Comparison of ENCODE assay signal across 8 cellular contexts in the genomic region with DNA sequence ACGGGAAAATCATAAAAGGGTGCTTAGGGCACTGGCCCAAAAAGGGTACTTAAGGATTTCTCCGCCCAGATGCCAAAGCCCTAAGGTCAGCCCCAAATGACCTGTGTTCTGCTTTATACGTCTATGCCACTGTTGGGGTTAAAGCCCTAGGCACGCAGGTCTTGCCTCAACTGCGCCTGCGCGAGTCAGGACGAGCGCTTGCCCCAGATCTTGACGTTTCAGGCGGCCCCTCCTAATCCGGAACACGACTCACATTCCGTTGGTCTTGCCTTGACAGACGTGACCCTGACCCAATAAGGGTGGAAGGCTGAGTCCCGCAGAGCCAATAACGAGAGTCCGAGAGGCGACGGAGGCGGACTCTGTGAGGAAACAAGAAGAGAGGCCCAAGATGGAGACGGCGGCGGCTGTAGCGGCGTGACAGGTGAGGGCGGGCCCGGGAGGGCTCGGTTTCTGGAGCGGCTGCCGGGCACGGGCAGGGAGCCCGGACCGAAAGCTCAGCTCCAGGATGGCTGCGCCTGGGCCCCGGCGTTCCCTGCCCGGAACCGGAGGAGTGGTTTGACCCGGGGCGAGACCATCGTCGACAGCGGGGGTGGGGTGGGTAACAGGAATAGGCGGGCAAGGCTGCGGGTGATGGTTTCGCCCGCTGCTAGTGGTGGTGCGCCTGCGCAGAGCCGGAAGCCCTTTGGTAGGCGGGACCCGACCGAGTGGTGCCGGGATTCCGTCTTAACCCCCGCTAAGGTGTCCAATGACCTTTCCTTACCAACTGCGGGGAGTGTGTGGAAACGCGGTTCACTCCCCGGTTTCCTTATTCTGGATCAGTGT. TPM values are rescaled to one million over a fixed set of nuclear protein-coding genes. Genes with fewer than 3 reads are reported as not detected.
A peak's percentile ranks its signal among the peaks of the same experiment; 100 is the strongest.
DNase-seq lines count a peak whose midpoint lies in the region; ATAC-seq and TF ChIP-seq lines count a peak whose summit lies in the region.

A gene (plus strand): TSS at position 375 of the 822 bp plus-strand sequence. CDS start 1,763 bp downstream, outside the sequence.

- peaks cover 33 to 56% (median 45%) of the 10 kb centered on the region in 3 donors for H3K4me1 Mint-ChIP-seq in CD8-positive, alpha-beta memory T cell

- H3K36me3 ChIP-seq in CD8-positive, alpha-beta memory T cell (ENCODE audit: insufficient read depth, low read length): peaks cover 12% of the 10 kb centered on the region
- H3K36me3 ChIP-seq in lung (ENCODE audit: control insufficient read depth in 2 of 2, insufficient read depth in 2 of 2, low read length in 2 of 2): peaks cover 0 to 7% of the 10 kb centered on the region in 2 donors

- no peaks in the 10 kb centered on the region for H3K9me3 Mint-ChIP-seq in CD8-positive, alpha-beta memory T cell

- H3K27me3 ChIP-seq in CD8-positive, alpha-beta memory T cell (ENCODE audit: insufficient read depth, low read length, poor library complexity, severe bottlenecking): no peaks in the 10 kb centered on the region
- no peaks in the 10 kb centered on the region for H3K27me3 ChIP-seq in lung (ENCODE audit: control insufficient read depth, insufficient read depth)

- H3K4me3 ChIP-seq in CD8-positive, alpha-beta memory T cell (ENCODE audit: low read length): peak within 1 kb of the TSS; percentile 90
- H3K4me3 ChIP-seq in lung: peak within 1 kb of the TSS; percentile 49

- peaks cover 0 to 2% of the 10 kb centered on the region in 2 donors for H3K27me3 Mint-ChIP-seq in CD8-positive, alpha-beta memory T cell

- peak within 1 kb of the TSS; percentile 91 to 100 (median 99) for H3K27ac Mint-ChIP-seq in CD8-positive, alpha-beta memory T cell

- no peaks in the 10 kb centered on the region for H3K9me3 ChIP-seq in CD8-positive, alpha-beta memory T cell (ENCODE audit: low read length)
- no peaks in the 10 kb centered on the region for H3K9me3 ChIP-seq in lung (ENCODE audit: control insufficient read depth in 2 of 2, insufficient read depth in 1 of 2, low read length in 1 of 2)

- H3K36me3 Mint-ChIP-seq in CD8-positive, alpha-beta memory T cell: peaks cover 0 to 37% (median under 1%) of the 10 kb centered on the region in 3 donors

- peak within 1 kb of the TSS; percentile 94 for H3K27ac ChIP-seq in CD8-positive, alpha-beta memory T cell (ENCODE audit: low read depth, low read length)
- H3K27ac ChIP-seq in lung (ENCODE audit: low read depth in 1 of 2, low read length in 1 of 2): peak within 1 kb of the TSS; percentile 82 to 96

- H3K4me1 ChIP-seq in CD8-positive, alpha-beta memory T cell (ENCODE audit: insufficient read depth, low read length): peaks cover 33% of the 10 kb centered on the region
- peaks cover 0 to 3% of the 10 kb centered on the region in 2 donors for H3K4me1 ChIP-seq in lung (ENCODE audit: control insufficient read depth in 2 of 2, insufficient read depth in 2 of 2, low read length in 2 of 2)

- peak; percentile 89 to 99 (median 96) for DNase-seq in CD8-positive, alpha-beta memory T cell
- DNase-seq in HS-5 (ENCODE audit: low read depth) (peak; percentile 95), lung (ENCODE audit: low spot score) (peak; percentile 97)
- peak; percentile 89 for DNase-seq in NK-92 treated with Interleukin-12 subunit alpha and Interleukin-12 subunit beta, amount 100 ng/mL, for 24 hours (lab: John Stamatoyannopoulos, UW)
- peak; percentile 96 for DNase-seq in activated CD8-positive, alpha-beta memory T cell treated with anti-CD3 and anti-CD28 coated beads for 24 hours
- peak; percentile 94 for DNase-seq in effector CD4-positive, alpha-beta T cell
- DNase-seq in stimulated activated CD4-positive, alpha-beta T cell treated with anti-CD3 and anti-CD28 coated beads, TNF-alpha, amount 100 ng/mL, for 4 hours (ENCODE audit: low read depth in 3 of 3): peak; percentile 75 to 93 (median 91)

- CTCF ChIA-PET in CD8-positive, alpha-beta memory T cell (lab: Charles Lee): interaction anchor here (1.0 kb wide), 1 partner anchor 275 kb away, joined by 3 read pairs; no protein-coding TSS in a partner anchor

- WGBS in lung, 2 donors: 1 to 35% methylated on average over 30 to 61 of the region's 61 CpGs

- TF ChIP-seq CTCF in lung (IDR thresholded peaks at IDR 0.05; ENCODE audit: control extremely low read depth, extremely low read depth): no peak

- peak within 1 kb of the TSS; percentile 89 to 96 (median 94) for H3K4me3 Mint-ChIP-seq in CD8-positive, alpha-beta memory T cell

- POLR2A ChIA-PET in CD8-positive, alpha-beta memory T cell (lab: Charles Lee): interaction anchor here (1.1 kb wide), 1 partner anchor 89 kb away, joined by 3 read pairs; a partner anchor contains a TSS

- ATAC-seq in GM19468 (IDR thresholded peaks at IDR 0.05; ENCODE audit: extremely low read depth, unreplicated experiment) (peak; percentile 81), lung (ENCODE audit: insufficient read depth, low FRiP score) (peak; percentile 92)

RNA-seq across cellular contexts. Expression of the gene that starts here (rescaled TPM):
- total RNA-seq in CD8-positive, alpha-beta memory T cell: 10 to 100 TPM; 85.0 to 88.6 TPM
- polyA plus RNA-seq in CD8-positive, alpha-beta memory T cell: 99.4 TPM
- total RNA-seq in lung: 10 to 100 TPM; 32.6 to 85.9 TPM
- 10 to 100 TPM; 45.3 to 48.6 TPM for polyA plus RNA-seq in lung

Comparison
In these comparisons a context has a peak if more than half of its experiments do, and no peak if none do; other contexts are left out.
1. Peak in every context shown above with its lines: DNase-seq, ATAC-seq, H3K4me3 ChIP-seq and H3K27ac ChIP-seq.